ENCODE assay signal across 1 cellular context in the genomic region with DNA sequence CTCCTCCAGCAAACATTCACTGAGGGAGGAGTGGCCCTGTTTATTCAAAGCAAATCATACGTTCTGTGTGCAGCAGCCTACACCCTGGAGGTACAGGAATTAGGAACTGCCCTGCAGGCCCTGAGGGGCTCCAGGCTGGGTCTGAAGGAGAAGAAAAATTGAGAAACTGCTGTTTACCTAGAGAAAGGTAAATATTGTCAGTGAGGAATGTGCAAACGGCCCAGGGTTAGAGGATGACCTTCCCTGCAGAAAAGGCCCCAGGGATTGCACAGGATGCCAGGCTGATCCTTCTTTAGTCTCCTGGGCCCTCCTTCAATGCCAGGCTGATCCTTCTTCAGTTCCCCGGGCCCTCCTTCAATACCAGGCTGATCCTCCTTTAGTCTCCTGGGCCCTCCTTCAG.
TF ChIP-seq lines count a peak whose summit lies in the region.

No MANE protein-coding gene starts in this region.

TF ChIP-seq in H1, 55 proteins besides CTCF, POLR2A, EP300 and RAD21:
- no peak for TF ChIP-seq SP4 (IDR thresholded peaks at IDR 0.05; ENCODE audit: low read length)
